In genomic region chr7:137985897-137986251, GRCh38 we compare ENCODE assay signal across 10 cellular contexts. TPM values are rescaled to one million over a fixed set of nuclear protein-coding genes. Genes with fewer than 3 reads are reported as not detected.
DNase-seq lines count a peak whose midpoint lies in the region; ATAC-seq and TF ChIP-seq lines count a peak whose summit lies in the region.
"Had no signal": no experiment of that assay in that cellular context is flagged by ENCODE, and none has a peak within 500 bp of the region (broad histone marks: within the 10 kb centered on the region; RNA-seq: fewer than 3 reads in every experiment).

No MANE protein-coding gene starts in this region.

- H3K27me3 Mint-ChIP-seq in endodermal cell (ENCODE audit: insufficient read depth), result no peaks in the 10 kb centered on the region
- H3K27me3 Mint-ChIP-seq: dendritic cell treated with granulocyte-macrophage colony-stimulating factor and Interleukin-4, amounts not matched to agents 40 ng/mL and 50 ng/mL, for 4 days had no signal

- H3K27ac Mint-ChIP-seq in endodermal cell, result no peak overlapping the region
- H3K27ac Mint-ChIP-seq: dendritic cell treated with granulocyte-macrophage colony-stimulating factor and Interleukin-4, amounts not matched to agents 40 ng/mL and 50 ng/mL, for 4 days had no signal

- peaks cover 25% of the 10 kb centered on the region for H3K36me3 Mint-ChIP-seq in endodermal cell (ENCODE audit: low read depth)

- H3K36me3 ChIP-seq in endodermal cell (ENCODE audit: control insufficient read depth, insufficient read depth, low read length), result peaks cover 34% of the 10 kb centered on the region

- H3K4me1 ChIP-seq in endodermal cell (ENCODE audit: control insufficient read depth, insufficient read depth, low read length), result no peaks in the 10 kb centered on the region

- H3K9me3 ChIP-seq in endodermal cell (ENCODE audit: control insufficient read depth, low read length), result peaks cover 14% of the 10 kb centered on the region

- H3K9me3 Mint-ChIP-seq in endodermal cell, result peaks cover 5% of the 10 kb centered on the region

- H3K27me3 ChIP-seq in endodermal cell (ENCODE audit: control insufficient read depth, insufficient read depth, low read length, poor library complexity, severe bottlenecking), result no peaks in the 10 kb centered on the region

- no peak overlapping the region for H3K4me3 Mint-ChIP-seq in endodermal cell
- H3K4me3 Mint-ChIP-seq: dendritic cell treated with granulocyte-macrophage colony-stimulating factor and Interleukin-4, amounts not matched to agents 40 ng/mL and 50 ng/mL, for 4 days had no signal

- WGBS in endodermal cell (ENCODE audit: insufficient coverage in 1 of 2, insufficient read length in 1 of 2), 2 experiments, result 91% methylated on average over 3 of the region's 3 CpGs; no CpG with 5 or more reads in 1 of the 2 experiments

- peak; percentile 53 for ATAC-seq in GM18498 (IDR thresholded peaks at IDR 0.05; ENCODE audit: unreplicated experiment)
- peak; percentile 49 for ATAC-seq in GM21526 (IDR thresholded peaks at IDR 0.05; ENCODE audit: low FRiP score, unreplicated experiment)
- ATAC-seq in HG03457 (IDR thresholded peaks at IDR 0.05; ENCODE audit: unreplicated experiment), result peak; percentile 44
- ATAC-seq in omental fat pad (ENCODE audit: low FRiP score), result peak; percentile 11

- H3K4me3 ChIP-seq in endodermal cell (ENCODE audit: low read length), result no peak overlapping the region

- no peak for TF ChIP-seq CTCF in omental fat pad (IDR thresholded peaks at IDR 0.05)
- no peak for TF ChIP-seq CTCF in endodermal cell (conservative IDR thresholded peaks at IDR 0.05)

- no peak overlapping the region for H3K9ac ChIP-seq in endodermal cell (ENCODE audit: extremely low read depth, low read length, poor library complexity, severe bottlenecking)

- H3K27ac ChIP-seq in endodermal cell (ENCODE audit: low read depth, low read length), result no peak overlapping the region

- H3K4me1 Mint-ChIP-seq in endodermal cell, result peaks cover 36% of the 10 kb centered on the region

- DNase-seq in omental fat pad (ENCODE audit: low spot score), result no peak
- no peak for DNase-seq in endodermal cell
- DNase-seq in mucosa of gallbladder (ENCODE audit: low spot score), result no peak
- DNase-seq in amygdala (lab: John Stamatoyannopoulos, UW), result no peak
- DNase-seq in activated T-cell treated with anti-CD3 and anti-CD28 coated beads, Interleukin-2, amount 50 U/mL, for 48 hours, result no peak
- DNase-seq: activated CD4-positive, alpha-beta T cell treated with anti-CD3 and anti-CD28 coated beads, Interleukin-2, amount 50 U/mL, for 1 hour had no signal

RNA-seq across cellular contexts. Expression of gene CREB3L2, which starts 16.0 kb away (rescaled TPM):
- total RNA-seq in omental fat pad, result 10 to 100 TPM; 35.6 to 50.4 (median 42.8) TPM
- 10 to 100 TPM; 48.2 to 80.2 TPM for total RNA-seq in endodermal cell
- 28.1 TPM for polyA plus RNA-seq in endodermal cell (2013, experiment 1 of 2)
- polyA plus RNA-seq in endodermal cell (2013, experiment 2 of 2), result 28.2 TPM
- total RNA-seq in mucosa of gallbladder, result 80.3 TPM
